ENCODE assay signal across 19 cellular contexts in the genomic region with DNA sequence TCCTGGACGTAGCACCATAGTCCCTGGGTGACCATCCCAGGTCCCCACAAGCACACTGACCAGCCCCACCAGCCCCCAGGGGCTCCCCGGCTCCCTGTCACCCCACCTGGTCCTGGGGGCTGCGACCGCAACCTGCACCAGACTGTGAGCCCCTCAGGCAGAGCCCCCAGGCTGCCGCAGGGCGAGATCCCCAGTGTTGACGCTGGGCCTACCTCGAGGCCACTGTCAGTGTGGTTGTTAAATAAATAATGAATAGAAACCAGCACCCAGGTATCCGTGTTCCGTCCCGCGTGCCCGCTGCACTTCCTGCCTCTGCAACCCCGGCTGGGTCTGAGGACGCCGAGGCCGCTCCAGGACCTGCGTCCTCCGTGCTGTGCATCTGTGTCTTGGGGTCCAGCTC.
A peak's percentile ranks its signal among the peaks of the same experiment; 100 is the strongest.
DNase-seq lines count a peak whose midpoint lies in the region; ATAC-seq and TF ChIP-seq lines count a peak whose summit lies in the region.
"Had no signal": no experiment of that assay in that cellular context is flagged by ENCODE, and none has a peak within 500 bp of the region (broad histone marks: within the 10 kb centered on the region; RNA-seq: fewer than 3 reads in every experiment).

No MANE protein-coding gene starts in this region.

- H2BK12ac ChIP-seq in neuronal stem cell (ENCODE audit: low read length) = no peak overlapping the region

- H3K4me2 ChIP-seq in BLaER1 = no peak overlapping the region
- no peak overlapping the region for H3K4me2 ChIP-seq in neuronal stem cell (ENCODE audit: insufficient read depth, low read length, poor library complexity, severe bottlenecking)

- peak overlapping the region; percentile 83 for H3K27ac Mint-ChIP-seq in activated T-cell treated with anti-CD3 and anti-CD28 coated beads, Interleukin-2, amount 50 U/mL, for 24 hours
- H3K27ac Mint-ChIP-seq in activated T-cell treated with anti-CD3 and anti-CD28 coated beads, Interleukin-2, amount 50 U/mL, for 72 hours = no peak overlapping the region
- peak overlapping the region; percentile 63 for H3K27ac Mint-ChIP-seq in T-helper 17 cell
- H3K27ac Mint-ChIP-seq: HFFc6 had no signal

- no CpG with 5 or more reads among the region's 19 CpGs for WGBS in neuronal stem cell (ENCODE audit: extremely low coverage in 2 of 2, insufficient read length in 2 of 2, insufficient replicate concordance in 1 of 2), 2 donors

- no peaks in the 10 kb centered on the region for H4K20me1 ChIP-seq in BLaER1

- no peak for TF ChIP-seq CTCF in right atrium auricular region (IDR thresholded peaks at IDR 0.05)

- H3K4ac ChIP-seq in neuronal stem cell (ENCODE audit: low read length) = no peak overlapping the region

- peak overlapping the region; percentile 16 for H2BK120ac ChIP-seq in neuronal stem cell (ENCODE audit: low read depth, low read length)

- DNase-seq in activated T-cell treated with anti-CD3 and anti-CD28 coated beads, Interleukin-2, amount 50 U/mL, for 24 hours = no peak
- no peak for DNase-seq in activated T-cell treated with anti-CD3 and anti-CD28 coated beads, Interleukin-2, amount 50 U/mL, for 72 hours
- DNase-seq in T-helper 17 cell (no peak), neuronal stem cell (ENCODE audit: low spot score) (no peak), putamen (ENCODE audit: low spot score) (no peak), right atrium auricular region (ENCODE audit: low spot score) (no peak)
- DNase-seq: 8988T; AML-193; C1 segment of cervical spinal cord; CD4-positive, alpha-beta memory T cell; COR-L47; DMS153; DMS79 treated with DMSO at 0.1 percent for 48 hours; EL; HCEC 1CT; HFFc6 had no signal

- no peaks in the 10 kb centered on the region for H3K27me3 Mint-ChIP-seq in activated T-cell treated with anti-CD3 and anti-CD28 coated beads, Interleukin-2, amount 50 U/mL, for 24 hours
- no peaks in the 10 kb centered on the region for H3K27me3 Mint-ChIP-seq in activated T-cell treated with anti-CD3 and anti-CD28 coated beads, Interleukin-2, amount 50 U/mL, for 72 hours (ENCODE audit: low read depth)
- H3K27me3 Mint-ChIP-seq in T-helper 17 cell = no peaks in the 10 kb centered on the region
- H3K27me3 Mint-ChIP-seq: CD4-positive, alpha-beta memory T cell had no signal

- H2AK5ac ChIP-seq in neuronal stem cell (ENCODE audit: low read depth, low read length) = peak overlapping the region; percentile 96

- peaks cover 81% of the 10 kb centered on the region for H3K36me3 Mint-ChIP-seq in activated T-cell treated with anti-CD3 and anti-CD28 coated beads, Interleukin-2, amount 50 U/mL, for 24 hours (ENCODE audit: low read depth)
- peaks cover 4 to 21% of the 10 kb centered on the region in 2 donors for H3K36me3 Mint-ChIP-seq in activated T-cell treated with anti-CD3 and anti-CD28 coated beads, Interleukin-2, amount 50 U/mL, for 72 hours (ENCODE audit: insufficient read depth in 2 of 2)
- no peaks in the 10 kb centered on the region for H3K36me3 Mint-ChIP-seq in T-helper 17 cell (ENCODE audit: low read depth)

- H3K4me3 Mint-ChIP-seq in activated T-cell treated with anti-CD3 and anti-CD28 coated beads, Interleukin-2, amount 50 U/mL, for 24 hours = no peak overlapping the region
- no peak overlapping the region for H3K4me3 Mint-ChIP-seq in activated T-cell treated with anti-CD3 and anti-CD28 coated beads, Interleukin-2, amount 50 U/mL, for 72 hours
- peak overlapping the region; percentile 28 for H3K4me3 Mint-ChIP-seq in T-helper 17 cell
- H3K4me3 Mint-ChIP-seq: CD4-positive, alpha-beta memory T cell; HFFc6 had no signal

- H3K36me3 ChIP-seq in BLaER1 (peaks cover 61% of the 10 kb centered on the region), neuronal stem cell (replicated peaks in 1 of 2; ENCODE audit: control insufficient read depth in 2 of 2, insufficient read depth in 2 of 2, low read length in 2 of 2) (peaks cover 0 to 3% of the 10 kb centered on the region in 2 donors), right atrium auricular region (peaks cover 42% of the 10 kb centered on the region)

- H4K8ac ChIP-seq in neuronal stem cell (ENCODE audit: low read depth, low read length) = no peak overlapping the region

- no peak overlapping the region for H2BK15ac ChIP-seq in neuronal stem cell (ENCODE audit: low read length)

- H3K14ac ChIP-seq in neuronal stem cell (ENCODE audit: low read length) = no peak overlapping the region

- H3K18ac ChIP-seq in neuronal stem cell (ENCODE audit: low read length) = peak overlapping the region; percentile 1

- H3K4me1 ChIP-seq in BLaER1 (peaks cover 61% of the 10 kb centered on the region), neuronal stem cell (ENCODE audit: control insufficient read depth in 2 of 2, insufficient read depth in 1 of 2, low read depth in 1 of 2, low read length in 2 of 2) (peaks cover 2 to 16% of the 10 kb centered on the region in 2 donors), right atrium auricular region (peaks cover 0 to 15% of the 10 kb centered on the region in 2 donors)

- no peaks in the 10 kb centered on the region for H3K9me3 Mint-ChIP-seq in activated T-cell treated with anti-CD3 and anti-CD28 coated beads, Interleukin-2, amount 50 U/mL, for 24 hours
- no peaks in the 10 kb centered on the region for H3K9me3 Mint-ChIP-seq in activated T-cell treated with anti-CD3 and anti-CD28 coated beads, Interleukin-2, amount 50 U/mL, for 72 hours

- H3K9ac ChIP-seq in BLaER1 (no peak overlapping the region), neuronal stem cell (ENCODE audit: low read depth, low read length, poor library complexity) (no peak overlapping the region)

- peaks cover 14% of the 10 kb centered on the region for H3K4me1 Mint-ChIP-seq in activated T-cell treated with anti-CD3 and anti-CD28 coated beads, Interleukin-2, amount 50 U/mL, for 24 hours (ENCODE audit: low read depth)
- H3K4me1 Mint-ChIP-seq in activated T-cell treated with anti-CD3 and anti-CD28 coated beads, Interleukin-2, amount 50 U/mL, for 72 hours (ENCODE audit: low read depth) = peaks cover 13% of the 10 kb centered on the region
- peaks cover 5% of the 10 kb centered on the region for H3K4me1 Mint-ChIP-seq in T-helper 17 cell

- peak overlapping the region; percentile 83 for H2BK5ac ChIP-seq in neuronal stem cell (ENCODE audit: low read length)

- H3K27ac ChIP-seq in BLaER1 (peak overlapping the region; percentile 35; the same call in 1 of the 2 replicates), neuronal stem cell (replicated peaks; ENCODE audit: low read length) (no peak overlapping the region), right atrium auricular region (no peak overlapping the region)

- no peak for ATAC-seq in activated T-cell treated with anti-CD3 and anti-CD28 coated beads, Interleukin-2, amount 50 U/mL, for 72 hours (replicated peaks in 1 of 2)
- ATAC-seq in T-helper 17 cell (no peak), GM19467 (IDR thresholded peaks at IDR 0.05; ENCODE audit: unreplicated experiment) (no peak)
- ATAC-seq: HepG2 had no signal

- H4K91ac ChIP-seq in neuronal stem cell (ENCODE audit: low read depth, low read length, poor library complexity) = no peak overlapping the region

- peak overlapping the region; percentile 16 for H3K23ac ChIP-seq in neuronal stem cell (ENCODE audit: low read depth, low read length, poor library complexity)

- H3K4me3 ChIP-seq in BLaER1 (no peak overlapping the region), neuronal stem cell (ENCODE audit: low read length in 2 of 2) (no peak overlapping the region), right atrium auricular region (no peak overlapping the region)

- H3K9me3 ChIP-seq in BLaER1 (no peaks in the 10 kb centered on the region), T-helper 17 cell (ENCODE audit: control insufficient read depth, low read length, poor library complexity, severe bottlenecking) (no peaks in the 10 kb centered on the region), neuronal stem cell (replicated peaks in 1 of 2; ENCODE audit: control insufficient read depth in 2 of 2, insufficient read depth in 1 of 2, low read depth in 1 of 2, low read length in 2 of 2) (no peaks in the 10 kb centered on the region), right atrium auricular region (no peaks in the 10 kb centered on the region)

- no peaks in the 10 kb centered on the region for H3K27me3 ChIP-seq in BLaER1
- H3K27me3 ChIP-seq in neuronal stem cell (ENCODE audit: control insufficient read depth in 3 of 3, insufficient read depth in 3 of 3, low read depth in 1 of 3, low read length in 3 of 3) = no peaks in the 10 kb centered on the region
- no peaks in the 10 kb centered on the region for H3K27me3 ChIP-seq in right atrium auricular region

- no peak overlapping the region for H2AFZ ChIP-seq in neuronal stem cell (ENCODE audit: low read length)

- no peaks in the 10 kb centered on the region for H3K79me1 ChIP-seq in neuronal stem cell (ENCODE audit: low read depth, low read length)
